8 cellular contexts compared by ENCODE assay signal in the genomic region with DNA sequence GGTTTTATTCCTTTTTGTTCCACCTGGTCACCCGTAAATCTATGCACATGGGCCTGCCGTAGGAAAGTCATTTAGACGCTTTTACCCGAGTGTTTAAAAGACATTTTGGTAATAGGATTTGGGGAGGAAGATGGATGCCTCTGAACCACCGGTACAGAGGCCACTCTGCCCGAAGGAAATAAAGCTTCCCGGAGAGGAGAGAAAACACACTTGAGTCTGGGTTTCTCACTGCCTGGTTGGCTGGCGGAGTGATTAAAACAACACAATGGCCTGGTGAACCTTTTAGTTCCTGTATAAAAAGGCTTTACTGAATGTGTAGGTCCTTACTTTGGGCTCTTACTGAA. TPM values are rescaled to one million over a fixed set of nuclear protein-coding genes. Genes with fewer than 3 reads are reported as not detected.
DNase-seq lines count a peak whose midpoint lies in the region; ATAC-seq, FAIRE-seq and TF ChIP-seq lines count a peak whose summit lies in the region.

No MANE protein-coding gene starts in this region.

- no peak for FAIRE-seq in small intestine (lab: Jason Lieb, UNC)

- peak overlapping the region; percentile 89 for H3K9ac ChIP-seq in DND-41 (ENCODE audit: low read depth, low read length)

- H3K9me3 ChIP-seq in DND-41 (ENCODE audit: insufficient read depth, low read length, severe bottlenecking) (no peaks in the 10 kb centered on the region), small intestine (ENCODE audit: control insufficient read depth, low read depth) (no peaks in the 10 kb centered on the region)

- no peaks in the 10 kb centered on the region for H4K20me1 ChIP-seq in DND-41 (ENCODE audit: insufficient read depth, low read length)

- DNase-seq in DND-41 = no peak
- DNase-seq in NCI-H2029 (lab: John Stamatoyannopoulos, UW) = peak; percentile 24
- DNase-seq in activated naive CD4-positive, alpha-beta T cell treated with anti-CD3 and anti-CD28 coated beads, Interleukin-2, amount 50 U/mL, for 16 hours = peak; percentile 28
- DNase-seq in iPS DF 4.7 (ENCODE audit: extremely low read depth, low spot score) = peak; percentile 2
- no peak for DNase-seq in small intestine
- DNase-seq in retina = no peak

- H3K4me1 ChIP-seq in DND-41 (ENCODE audit: insufficient read depth, low read length) (peaks cover 31% of the 10 kb centered on the region), small intestine (ENCODE audit: control insufficient read depth in 2 of 2, insufficient read depth in 1 of 2, low read depth in 1 of 2, low read length in 1 of 2) (peaks cover 0 to 2% of the 10 kb centered on the region in 2 donors)

- peak; percentile 7; the same call in 2 of the 3 replicates for ATAC-seq in DND-41 (ENCODE audit: insufficient read depth, low read depth)
- ATAC-seq in GM21717 (IDR thresholded peaks at IDR 0.05; ENCODE audit: unreplicated experiment) = peak; percentile 1
- ATAC-seq in GM18868 (IDR thresholded peaks at IDR 0.05; ENCODE audit: unreplicated experiment) = no peak

- H3K4me3 ChIP-seq in DND-41 (ENCODE audit: low read depth in 1 of 2, low read length in 2 of 2) (peak overlapping the region; percentile 67 to 75), small intestine (ENCODE audit: low read depth in 1 of 2, low read length in 2 of 2) (peak overlapping the region; percentile 11 to 41)

- H3K4me2 ChIP-seq in DND-41 (ENCODE audit: insufficient read depth, low read length) = peak overlapping the region; percentile 74

- no peak for TF ChIP-seq CTCF in DND-41 (IDR thresholded peaks at IDR 0.05; ENCODE audit: borderline replicate concordance, extremely low read depth, low read length, poor library complexity, severe bottlenecking)

- 3 to 4% (median 3%) methylated on average over 8 of the region's 8 CpGs for WGBS in small intestine, 3 donors

- peak overlapping the region; percentile 79 for H2AFZ ChIP-seq in DND-41 (ENCODE audit: low read depth, low read length)

- no peaks in the 10 kb centered on the region for H3K27me3 ChIP-seq in DND-41 (ENCODE audit: insufficient read depth, low read length, poor library complexity)
- no peaks in the 10 kb centered on the region for H3K27me3 ChIP-seq in small intestine (ENCODE audit: control insufficient read depth in 2 of 2, insufficient read depth in 2 of 2, low read length in 2 of 2)

- H3K27ac ChIP-seq in DND-41 (ENCODE audit: low read length) (peak overlapping the region; percentile 93), small intestine (ENCODE audit: low read depth in 1 of 2, low read length in 1 of 2) (peak overlapping the region; percentile 95 to 97)

- H3K36me3 ChIP-seq in DND-41 (ENCODE audit: insufficient read depth, low read length) (0 out of 2 replicates have a peak, but pooled peaks cover 5% of the 10 kb centered on the region), small intestine (ENCODE audit: control insufficient read depth in 2 of 2, insufficient read depth in 2 of 2, low read length in 2 of 2) (no peaks in the 10 kb centered on the region)

- peaks cover 22% of the 10 kb centered on the region for H3K79me2 ChIP-seq in DND-41 (ENCODE audit: insufficient read depth, low read length)

RNA-seq across cellular contexts. Expression of a gene that starts 0.8 kb away (rescaled TPM):
- 1 to 10 TPM; 1.4 to 3.5 (median 2.0) TPM for polyA plus RNA-seq in small intestine

RNA-seq across cellular contexts. Expression of a gene that starts 1.3 kb away (rescaled TPM):
- polyA plus RNA-seq in small intestine = 1 to 10 TPM in 2 of 3 donors, under 1 TPM in 1; 0.10 to 1.9 (median 1.1) TPM

Comparison
In these comparisons a context has a peak if more than half of its experiments do, and no peak if none do; other contexts are left out.
1. DNase-seq: peak in NCI-H2029 (single experiment), activated naive CD4-positive, alpha-beta T cell treated with anti-CD3 and anti-CD28 coated beads, Interleukin-2, amount 50 U/mL, for 16 hours (single experiment) and iPS DF 4.7 (single experiment); none in DND-41 (single experiment), small intestine (single experiment) and retina (single experiment).